ENCODE assay signal across 22 cellular contexts in genomic region chr14:93059260-93059659, GRCh38.
"Had no signal": no experiment of that assay in that cellular context is flagged by ENCODE, and none has a peak within 500 bp of the region (broad histone marks: within the 10 kb centered on the region; RNA-seq: fewer than 3 reads in every experiment).

No MANE protein-coding gene starts in this region.

- H3K4me3 ChIP-seq: colonic mucosa, coronary artery, dorsolateral prefrontal cortex, esophagus muscularis mucosa, esophagus squamous epithelium, gastrocnemius medialis, gastroesophageal sphincter, heart left ventricle had no signal

- H3K9me3 Mint-ChIP-seq: dendritic cell treated with granulocyte-macrophage colony-stimulating factor and Interleukin-4, amounts not matched to agents 40 ng/mL and 50 ng/mL, for 4 days; effector memory CD8-positive, alpha-beta T cell; endodermal cell had no signal

- H3K9me3 ChIP-seq: colonic mucosa, esophagus muscularis mucosa, esophagus squamous epithelium, gastrocnemius medialis, gastroesophageal sphincter, heart left ventricle had no signal

- H3K36me3 ChIP-seq: colonic mucosa, esophagus muscularis mucosa, gastrocnemius medialis, gastroesophageal sphincter, heart left ventricle had no signal

- DNase-seq: colonic mucosa; cortex of kidney; dermis blood vessel endothelial cell; dorsolateral prefrontal cortex; effector CD4-positive, alpha-beta T cell; effector CD8-positive, alpha-beta T cell; effector memory CD4-positive, alpha-beta T cell; effector memory CD8-positive, alpha-beta T cell; esophagus squamous epithelium; foreskin fibroblast; foreskin keratinocyte; foreskin melanocyte; gastrocnemius medialis; glutamatergic neuron; heart left ventricle had no signal

- H3K27me3 Mint-ChIP-seq: dendritic cell treated with granulocyte-macrophage colony-stimulating factor and Interleukin-4, amounts not matched to agents 40 ng/mL and 50 ng/mL, for 4 days; effector memory CD8-positive, alpha-beta T cell had no signal

- ATAC-seq: effector memory CD8-positive, alpha-beta T cell; esophagus mucosa; gastrocnemius medialis; gastroesophageal sphincter had no signal

- H3K4me3 Mint-ChIP-seq: dendritic cell treated with granulocyte-macrophage colony-stimulating factor and Interleukin-4, amounts not matched to agents 40 ng/mL and 50 ng/mL, for 4 days; effector memory CD8-positive, alpha-beta T cell; endodermal cell had no signal

- H3K4me1 ChIP-seq: foreskin keratinocyte had no signal

- H3K27ac ChIP-seq: colonic mucosa, epithelial cell of prostate, foreskin keratinocyte, gastrocnemius medialis had no signal

- H3K27me3 ChIP-seq: colonic mucosa, dorsolateral prefrontal cortex, esophagus muscularis mucosa, esophagus squamous epithelium, foreskin keratinocyte, gastrocnemius medialis, gastroesophageal sphincter, heart left ventricle had no signal
